Comparison of ENCODE assay signal across 12 cellular contexts in the genomic region with DNA sequence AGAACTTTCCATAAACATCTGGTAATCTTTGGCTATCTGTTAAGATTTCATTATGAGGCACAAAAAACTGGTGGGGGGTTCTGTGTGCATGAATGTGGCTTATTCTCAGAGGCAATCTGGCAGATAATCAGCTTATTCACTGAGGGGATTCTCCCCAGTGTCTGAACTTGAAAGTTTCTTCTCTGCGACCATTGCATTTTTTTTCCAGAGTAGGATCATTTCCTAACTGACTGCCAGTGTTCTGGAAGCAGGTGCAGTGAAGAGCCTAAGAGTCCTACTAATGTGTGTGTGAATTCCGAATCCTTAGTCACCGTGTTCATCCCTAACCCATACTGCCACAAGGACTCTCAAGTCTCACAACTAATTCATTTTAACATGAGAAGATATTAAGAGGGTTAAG.
A peak's percentile ranks its signal among the peaks of the same experiment; 100 is the strongest.
DNase-seq lines count a peak whose midpoint lies in the region; ATAC-seq lines count a peak whose summit lies in the region.
"Had no signal": no experiment of that assay in that cellular context is flagged by ENCODE, and none has a peak within 500 bp of the region (broad histone marks: within the 10 kb centered on the region; RNA-seq: fewer than 3 reads in every experiment).

No MANE protein-coding gene starts in this region.

- peaks cover 5% of the 10 kb centered on the region for H3K36me3 Mint-ChIP-seq in activated CD4-positive, alpha-beta T cell treated with anti-CD3 and anti-CD28 coated beads for 36 hours (ENCODE audit: low read depth)
- H3K36me3 Mint-ChIP-seq in T-helper 17 cell (ENCODE audit: low read depth) = no peaks in the 10 kb centered on the region
- H3K36me3 Mint-ChIP-seq in immature natural killer cell = no peaks in the 10 kb centered on the region

- H3K4me3 Mint-ChIP-seq in activated CD4-positive, alpha-beta T cell treated with anti-CD3 and anti-CD28 coated beads for 36 hours = no peak overlapping the region
- H3K4me3 Mint-ChIP-seq in T-helper 17 cell = peak overlapping the region; percentile 90
- H3K4me3 Mint-ChIP-seq in immature natural killer cell = peak overlapping the region in 1 of 5 donors; percentile 84
- H3K4me3 Mint-ChIP-seq in stimulated activated naive CD8-positive, alpha-beta T cell treated with anti-CD3 and anti-CD28 coated beads, Interleukin-15, amount 100 ng/mL, for 72 hours = peak overlapping the region; percentile 69 to 85

- CTCF ChIA-PET in activated CD4-positive, alpha-beta T cell treated with anti-CD3 and anti-CD28 coated beads for 36 hours (lab: Charles Lee) = no interaction called here

- no peaks in the 10 kb centered on the region for H3K9me3 Mint-ChIP-seq in activated CD4-positive, alpha-beta T cell treated with anti-CD3 and anti-CD28 coated beads for 36 hours (ENCODE audit: low read depth)
- no peaks in the 10 kb centered on the region for H3K9me3 Mint-ChIP-seq in immature natural killer cell
- H3K9me3 Mint-ChIP-seq in stimulated activated naive CD8-positive, alpha-beta T cell treated with anti-CD3 and anti-CD28 coated beads, Interleukin-15, amount 100 ng/mL, for 72 hours = peaks cover 6 to 8% of the 10 kb centered on the region in 2 donors

- H3K4me1 Mint-ChIP-seq in activated CD4-positive, alpha-beta T cell treated with anti-CD3 and anti-CD28 coated beads for 36 hours = peaks cover 46% of the 10 kb centered on the region
- peaks cover 39% of the 10 kb centered on the region for H3K4me1 Mint-ChIP-seq in T-helper 17 cell
- H3K4me1 Mint-ChIP-seq in immature natural killer cell = peaks cover 41 to 43% of the 10 kb centered on the region in 2 donors
- peaks cover 54% of the 10 kb centered on the region for H3K4me1 Mint-ChIP-seq in stimulated activated naive CD8-positive, alpha-beta T cell treated with anti-CD3 and anti-CD28 coated beads, Interleukin-15, amount 100 ng/mL, for 72 hours

- H3K27ac Mint-ChIP-seq in activated CD4-positive, alpha-beta T cell treated with anti-CD3 and anti-CD28 coated beads for 36 hours = peak overlapping the region; percentile 99
- H3K27ac Mint-ChIP-seq in T-helper 17 cell = peak overlapping the region; percentile 100
- peak overlapping the region; percentile 99 to 100 (median 99) for H3K27ac Mint-ChIP-seq in immature natural killer cell
- peak overlapping the region; percentile 97 to 99 for H3K27ac Mint-ChIP-seq in stimulated activated naive CD8-positive, alpha-beta T cell treated with anti-CD3 and anti-CD28 coated beads, Interleukin-15, amount 100 ng/mL, for 72 hours

- no peak for ATAC-seq in activated CD4-positive, alpha-beta T cell treated with anti-CD3 and anti-CD28 coated beads for 36 hours
- ATAC-seq in T-helper 17 cell (no peak), HG02973 (IDR thresholded peaks at IDR 0.05; ENCODE audit: unreplicated experiment) (no peak), HG03469 (IDR thresholded peaks at IDR 0.05; ENCODE audit: unreplicated experiment) (no peak)
- ATAC-seq in stimulated activated naive CD8-positive, alpha-beta T cell treated with anti-CD3 and anti-CD28 coated beads, Interleukin-15, amount 100 ng/mL, for 72 hours = no peak

- POLR2A ChIA-PET in activated CD4-positive, alpha-beta T cell treated with anti-CD3 and anti-CD28 coated beads for 36 hours (lab: Charles Lee) = interaction anchor here (1.1 kb wide), 1 partner anchor 10 kb away, joined by 3 read pairs; no protein-coding TSS in a partner anchor

- no peaks in the 10 kb centered on the region for H3K27me3 Mint-ChIP-seq in activated CD4-positive, alpha-beta T cell treated with anti-CD3 and anti-CD28 coated beads for 36 hours
- H3K27me3 Mint-ChIP-seq in T-helper 17 cell = no peaks in the 10 kb centered on the region
- H3K27me3 Mint-ChIP-seq in immature natural killer cell (ENCODE audit: low read depth in 3 of 3) = peaks cover 11 to 13% (median 13%) of the 10 kb centered on the region in 3 donors
- H3K27me3 Mint-ChIP-seq in stimulated activated naive CD8-positive, alpha-beta T cell treated with anti-CD3 and anti-CD28 coated beads, Interleukin-15, amount 100 ng/mL, for 72 hours = no peaks in the 10 kb centered on the region

- intact Hi-C loops in activated CD4-positive, alpha-beta T cell treated with anti-CD3 and anti-CD28 coated beads for 36 hours (cut with DNase I, micrococcal nuclease) = loop anchor here in 1 of 2 experiments (2.0 kb wide), 1 partner anchor 73 kb away; a partner anchor contains a TSS

- DNase-seq in activated CD4-positive, alpha-beta T cell treated with anti-CD3 and anti-CD28 coated beads for 36 hours = no peak
- DNase-seq in activated CD4-positive, alpha-beta T cell treated with anti-CD3 and anti-CD28 coated beads for 4 hours = no peak
- DNase-seq in T-helper 17 cell (no peak), immature natural killer cell (no peak), HUDEP-2 (lab: John Stamatoyannopoulos, UW; ENCODE audit: unreplicated experiment in 76 of 76) (no peak)
- DNase-seq in stimulated activated naive CD8-positive, alpha-beta T cell treated with anti-CD3 and anti-CD28 coated beads, Interleukin-15, amount 100 ng/mL, for 72 hours = no peak
- DNase-seq: cerebellar nuclear complex, NCI-H2081, Right ventricle myocardium superior had no signal

- no peaks in the 10 kb centered on the region for H3K9me3 ChIP-seq in T-helper 17 cell (ENCODE audit: control insufficient read depth, low read length, poor library complexity, severe bottlenecking)
- H3K9me3 ChIP-seq: thoracic aorta had no signal
